9 cellular contexts compared by ENCODE assay signal in genomic region chr3:123365450-123366143, GRCh38.
A peak's percentile ranks its signal among the peaks of the same experiment; 100 is the strongest.
DNase-seq lines count a peak whose midpoint lies in the region; ATAC-seq and TF ChIP-seq lines count a peak whose summit lies in the region.
"Had no signal": no experiment of that assay in that cellular context is flagged by ENCODE, and none has a peak within 500 bp of the region (broad histone marks: within the 10 kb centered on the region; RNA-seq: fewer than 3 reads in every experiment).

No MANE protein-coding gene starts in this region.

- no peak overlapping the region for H4K8ac ChIP-seq in mesendoderm (ENCODE audit: low read depth, low read length)

- H3K4me3 Mint-ChIP-seq in chondrocyte (ENCODE audit: unreplicated experiment) = no peak overlapping the region

- no peaks in the 10 kb centered on the region for H3K4me1 ChIP-seq in mesendoderm (ENCODE audit: control insufficient read depth, low read depth, low read length)

- H3K79me2 ChIP-seq in mesendoderm (ENCODE audit: control insufficient read depth, insufficient read depth, low read length) = no peaks in the 10 kb centered on the region

- no peak overlapping the region for H3K56ac ChIP-seq in mesendoderm (ENCODE audit: low read length)

- H3K27me3 Mint-ChIP-seq in chondrocyte (ENCODE audit: low read depth) = peaks cover 41% of the 10 kb centered on the region

- H3K4ac ChIP-seq in mesendoderm (ENCODE audit: low read depth, low read length) = no peak overlapping the region

- H3K36me3 ChIP-seq in mesendoderm (ENCODE audit: control insufficient read depth, insufficient read depth, low read length) = no peaks in the 10 kb centered on the region

- no peaks in the 10 kb centered on the region for H3K79me1 ChIP-seq in mesendoderm (ENCODE audit: low read length)

- no peak overlapping the region for H3K23ac ChIP-seq in mesendoderm (ENCODE audit: low read length)

- H3K27ac Mint-ChIP-seq in chondrocyte (ENCODE audit: unreplicated experiment) = no peak overlapping the region

- H2AK5ac ChIP-seq in mesendoderm (ENCODE audit: low read length) = no peak overlapping the region

- no peak overlapping the region for H4K5ac ChIP-seq in mesendoderm (ENCODE audit: low read length)

- no peak overlapping the region for H3K27ac ChIP-seq in mesendoderm (ENCODE audit: low read depth, low read length)

- H3K18ac ChIP-seq in mesendoderm (ENCODE audit: low read length) = no peak overlapping the region

- no peak overlapping the region for H3K9ac ChIP-seq in mesendoderm (ENCODE audit: low read length)

- no peak for ATAC-seq in HG02571 (IDR thresholded peaks at IDR 0.05; ENCODE audit: unreplicated experiment)

- peak; percentile 68 for TF ChIP-seq CTCF in chondrocyte (IDR thresholded peaks at IDR 0.05)

- no peak overlapping the region for H2BK15ac ChIP-seq in mesendoderm (replicated peaks; ENCODE audit: low read depth)

- H3K9me3 Mint-ChIP-seq in chondrocyte (ENCODE audit: low read depth) = peaks cover 3% of the 10 kb centered on the region

- H3K4me1 Mint-ChIP-seq in chondrocyte (ENCODE audit: low read depth) = no peaks in the 10 kb centered on the region

- no peak overlapping the region for H3K4me3 ChIP-seq in mesendoderm (ENCODE audit: low read length)

- no peak overlapping the region for H3K4me2 ChIP-seq in mesendoderm (ENCODE audit: low read length)

- DNase-seq in DMS 273 treated with DMSO at 0.1 percent for 48 hours (lab: John Stamatoyannopoulos, UW) (peak; percentile 48), M059J (ENCODE audit: low read depth) (peak; percentile 29), chondrocyte (ENCODE audit: low spot score) (no peak), mesendoderm (peak; percentile 71), DMS79 treated with DMSO at 0.1 percent for 48 hours (lab: John Stamatoyannopoulos, UW) (no peak), NCI-H187 (lab: John Stamatoyannopoulos, UW) (no peak)
- DNase-seq in activated CD4-positive, alpha-beta T cell treated with anti-CD3 and anti-CD28 coated beads, Interleukin-2, amount 50 U/mL, for 48 hours = no peak
- DNase-seq: cerebellar nuclear complex had no signal

- H3K36me3 Mint-ChIP-seq in chondrocyte (ENCODE audit: low read depth) = peaks cover 10% of the 10 kb centered on the region

- H2BK120ac ChIP-seq in mesendoderm (ENCODE audit: low read depth, low read length) = no peak overlapping the region

- WGBS in mesendoderm (ENCODE audit: extremely low coverage, insufficient coverage, low lambda C conversion rate) = no CpG with 5 or more reads among the region's 6 CpGs

- no peaks in the 10 kb centered on the region for H3K27me3 ChIP-seq in mesendoderm (ENCODE audit: insufficient read depth, low read length, poor library complexity)

- no peak overlapping the region for H2BK5ac ChIP-seq in mesendoderm (ENCODE audit: low read length)

Comparison
In these comparisons a context has a peak if more than half of its experiments do, and no peak if none do; other contexts are left out.
1. DNase-seq: peak in DMS 273 treated with DMSO at 0.1 percent for 48 hours (single experiment), M059J (single experiment) and mesendoderm (single experiment); none in chondrocyte (single experiment), activated CD4-positive, alpha-beta T cell treated with anti-CD3 and anti-CD28 coated beads, Interleukin-2, amount 50 U/mL, for 48 hours (0 of 2), DMS79 treated with DMSO at 0.1 percent for 48 hours (single experiment) and NCI-H187 (0 of 2).